In the genomic region with DNA sequence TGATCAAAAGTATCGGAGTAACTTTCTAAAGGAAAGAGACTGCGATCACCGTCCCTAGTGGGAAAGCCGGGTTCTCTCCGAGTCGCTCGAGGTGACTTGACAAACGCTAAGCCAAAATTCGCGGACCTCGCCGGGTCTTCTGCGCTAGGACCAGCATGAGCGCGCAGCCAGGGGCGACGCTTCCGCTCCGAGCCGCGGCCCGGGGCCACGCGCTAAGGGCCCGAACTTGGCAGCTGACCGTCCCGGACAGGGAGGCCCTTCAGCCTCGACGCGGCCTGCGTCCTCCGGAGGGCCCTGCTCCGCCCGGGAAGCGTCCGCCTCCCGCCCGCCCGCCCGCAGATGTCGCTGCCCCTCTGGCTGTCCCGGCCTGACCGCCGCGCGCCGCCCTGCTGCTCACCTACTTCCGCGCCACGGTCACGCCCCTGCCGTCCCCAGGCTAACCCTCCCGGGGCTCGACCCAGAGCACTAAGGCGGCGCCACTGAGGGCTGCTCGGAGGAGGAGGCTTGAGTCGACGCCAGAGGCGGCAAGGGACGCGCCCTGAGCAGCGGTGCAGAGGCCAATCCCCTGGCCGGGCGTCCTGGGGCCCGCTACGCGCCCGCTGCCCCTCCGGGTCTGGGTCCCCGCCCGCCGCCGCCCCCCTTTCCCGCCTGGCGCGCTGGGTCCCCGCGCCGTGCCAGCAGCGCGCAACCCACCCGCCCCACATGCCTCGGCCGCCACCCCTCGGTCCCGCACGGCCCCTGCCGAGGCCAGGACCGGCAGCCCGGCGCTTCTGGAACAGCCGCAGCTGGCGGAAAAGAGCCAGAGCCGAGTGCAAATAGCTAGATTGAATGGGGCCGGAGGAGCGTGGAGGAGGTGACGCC, we compare ENCODE assay signal across 1 cellular context.
A peak's percentile ranks its signal among the peaks of the same experiment; 100 is the strongest.
TF ChIP-seq lines count a peak whose summit lies in the region.

No MANE protein-coding gene starts in this region.

TF ChIP-seq in GM12878, 131 proteins besides CTCF, POLR2A, EP300 and RAD21 (continued from another document and continues in another):
- TF ChIP-seq NR2F1 (conservative IDR thresholded peaks at IDR 0.05) (peak; percentile 78), FOS (IDR thresholded peaks at IDR 0.05; ENCODE audit: borderline replicate concordance, extremely low read depth, insufficient read length) (no peak), FOXM1 (IDR thresholded peaks at IDR 0.05; ENCODE audit: low read depth, low read length) (no peak), ASH2L (IDR thresholded peaks at IDR 0.05; ENCODE audit: borderline replicate concordance, low read depth) (0 out of 2 replicates have a peak, but pooled peaks have one; percentile 26), HDAC6 (IDR thresholded peaks at IDR 0.05; ENCODE audit: unreplicated experiment) (peak; percentile 71), NFIC (IDR thresholded peaks at IDR 0.05; ENCODE audit: low read depth, low read length) (no peak), HDGF (IDR thresholded peaks at IDR 0.05) (no peak), KLF5 (IDR thresholded peaks at IDR 0.05; ENCODE audit: partially characterized antibody) (no peak), GATAD2B (conservative IDR thresholded peaks at IDR 0.05; ENCODE audit: low read depth) (no peak; the same call in none of the 2 replicates), IKZF2 (IDR thresholded peaks at IDR 0.05) (peak in 1 of 2 experiments; percentile 15; a peak in 2 of 4 replicates), BRCA1 (IDR thresholded peaks at IDR 0.05; ENCODE audit: low read depth, low read length) (no peak), ZBTB40 (IDR thresholded peaks at IDR 0.05; ENCODE audit: borderline replicate concordance) (no peak), CEBPB (IDR thresholded peaks at IDR 0.05; ENCODE audit: borderline replicate concordance in 1 of 2, low read depth in 2 of 2, low read length in 2 of 2) (no peak), ZNF622 (IDR thresholded peaks at IDR 0.05) (no peak), RB1 (IDR thresholded peaks at IDR 0.05; ENCODE audit: borderline replicate concordance) (no peak), POU2F2 (IDR thresholded peaks at IDR 0.05; ENCODE audit: borderline replicate concordance, low read depth, low read length) (peak; percentile 75), ZNF592 (IDR thresholded peaks at IDR 0.05) (no peak), KAT2A (conservative IDR thresholded peaks at IDR 0.05; ENCODE audit: control insufficient read depth, low read depth, low read length) (no peak), DPF2 (IDR thresholded peaks at IDR 0.05) (peak; percentile 11; the same call in 1 of the 2 replicates), MTA3 (IDR thresholded peaks at IDR 0.05; ENCODE audit: borderline replicate concordance, low read length) (no peak), ZNF274 (IDR thresholded peaks at IDR 0.05; ENCODE audit: insufficient read depth, insufficient read length) (no peak), EGR1 (IDR thresholded peaks at IDR 0.05; ENCODE audit: borderline replicate concordance in 1 of 2, low read depth in 2 of 2, low read length in 2 of 2) (no peak), ESRRA (IDR thresholded peaks at IDR 0.05; ENCODE audit: low read length) (no peak), ZZZ3 (IDR thresholded peaks at IDR 0.05; ENCODE audit: control insufficient read depth, insufficient read length, low read depth) (no peak), SUPT20H (IDR thresholded peaks at IDR 0.05; ENCODE audit: borderline replicate concordance, control insufficient read depth, low read depth, low read length) (no peak), EED (IDR thresholded peaks at IDR 0.05; ENCODE audit: low read depth) (peak; percentile 7; the same call in 1 of the 2 replicates), SP1 (IDR thresholded peaks at IDR 0.05; ENCODE audit: low read depth, low read length) (no peak), NR2C1 (IDR thresholded peaks at IDR 0.05) (no peak), ZNF384 (IDR thresholded peaks at IDR 0.05; ENCODE audit: borderline replicate concordance, low read depth, low read length) (no peak), SUZ12 (IDR thresholded peaks at IDR 0.05; ENCODE audit: unreplicated experiment) (no peak), GABPA (IDR thresholded peaks at IDR 0.05; ENCODE audit: low read depth) (no peak), TBL1XR1 (IDR thresholded peaks at IDR 0.05; ENCODE audit: low read depth, low read length) (no peak), SKIL (IDR thresholded peaks at IDR 0.05; ENCODE audit: low read depth, poor library complexity, severe bottlenecking) (no peak), YBX1 (IDR thresholded peaks at IDR 0.05) (no peak), SMAD1 (IDR thresholded peaks at IDR 0.05; ENCODE audit: low read depth, partially characterized antibody) (no peak)
- TF ChIP-seq, protein P1, sequence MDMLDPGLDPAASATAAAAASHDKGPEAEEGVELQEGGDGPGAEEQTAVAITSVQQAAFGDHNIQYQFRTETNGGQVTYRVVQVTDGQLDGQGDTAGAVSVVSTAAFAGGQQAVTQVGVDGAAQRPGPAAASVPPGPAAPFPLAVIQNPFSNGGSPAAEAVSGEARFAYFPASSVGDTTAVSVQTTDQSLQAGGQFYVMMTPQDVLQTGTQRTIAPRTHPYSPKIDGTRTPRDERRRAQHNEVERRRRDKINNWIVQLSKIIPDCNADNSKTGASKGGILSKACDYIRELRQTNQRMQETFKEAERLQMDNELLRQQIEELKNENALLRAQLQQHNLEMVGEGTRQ (IDR thresholded peaks at IDR 0.05; ENCODE audit: borderline replicate concordance, low read depth, low read length), result no peak
- TF ChIP-seq, protein P2, sequence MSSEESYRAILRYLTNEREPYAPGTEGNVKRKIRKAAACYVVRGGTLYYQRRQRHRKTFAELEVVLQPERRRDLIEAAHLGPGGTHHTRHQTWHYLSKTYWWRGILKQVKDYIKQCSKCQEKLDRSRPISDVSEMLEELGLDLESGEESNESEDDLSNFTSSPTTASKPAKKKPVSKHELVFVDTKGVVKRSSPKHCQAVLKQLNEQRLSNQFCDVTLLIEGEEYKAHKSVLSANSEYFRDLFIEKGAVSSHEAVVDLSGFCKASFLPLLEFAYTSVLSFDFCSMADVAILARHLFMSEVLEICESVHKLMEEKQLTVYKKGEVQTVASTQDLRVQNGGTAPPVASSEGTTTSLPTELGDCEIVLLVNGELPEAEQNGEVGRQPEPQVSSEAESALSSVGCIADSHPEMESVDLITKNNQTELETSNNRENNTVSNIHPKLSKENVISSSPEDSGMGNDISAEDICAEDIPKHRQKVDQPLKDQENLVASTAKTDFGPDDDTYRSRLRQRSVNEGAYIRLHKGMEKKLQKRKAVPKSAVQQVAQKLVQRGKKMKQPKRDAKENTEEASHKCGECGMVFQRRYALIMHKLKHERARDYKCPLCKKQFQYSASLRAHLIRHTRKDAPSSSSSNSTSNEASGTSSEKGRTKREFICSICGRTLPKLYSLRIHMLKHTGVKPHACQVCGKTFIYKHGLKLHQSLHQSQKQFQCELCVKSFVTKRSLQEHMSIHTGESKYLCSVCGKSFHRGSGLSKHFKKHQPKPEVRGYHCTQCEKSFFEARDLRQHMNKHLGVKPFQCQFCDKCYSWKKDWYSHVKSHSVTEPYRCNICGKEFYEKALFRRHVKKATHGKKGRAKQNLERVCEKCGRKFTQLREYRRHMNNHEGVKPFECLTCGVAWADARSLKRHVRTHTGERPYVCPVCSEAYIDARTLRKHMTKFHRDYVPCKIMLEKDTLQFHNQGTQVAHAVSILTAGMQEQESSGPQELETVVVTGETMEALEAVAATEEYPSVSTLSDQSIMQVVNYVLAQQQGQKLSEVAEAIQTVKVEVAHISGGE (CRISPR knock-in tag; IDR thresholded peaks at IDR 0.05), result no peak
- TF ChIP-seq, protein P3, sequence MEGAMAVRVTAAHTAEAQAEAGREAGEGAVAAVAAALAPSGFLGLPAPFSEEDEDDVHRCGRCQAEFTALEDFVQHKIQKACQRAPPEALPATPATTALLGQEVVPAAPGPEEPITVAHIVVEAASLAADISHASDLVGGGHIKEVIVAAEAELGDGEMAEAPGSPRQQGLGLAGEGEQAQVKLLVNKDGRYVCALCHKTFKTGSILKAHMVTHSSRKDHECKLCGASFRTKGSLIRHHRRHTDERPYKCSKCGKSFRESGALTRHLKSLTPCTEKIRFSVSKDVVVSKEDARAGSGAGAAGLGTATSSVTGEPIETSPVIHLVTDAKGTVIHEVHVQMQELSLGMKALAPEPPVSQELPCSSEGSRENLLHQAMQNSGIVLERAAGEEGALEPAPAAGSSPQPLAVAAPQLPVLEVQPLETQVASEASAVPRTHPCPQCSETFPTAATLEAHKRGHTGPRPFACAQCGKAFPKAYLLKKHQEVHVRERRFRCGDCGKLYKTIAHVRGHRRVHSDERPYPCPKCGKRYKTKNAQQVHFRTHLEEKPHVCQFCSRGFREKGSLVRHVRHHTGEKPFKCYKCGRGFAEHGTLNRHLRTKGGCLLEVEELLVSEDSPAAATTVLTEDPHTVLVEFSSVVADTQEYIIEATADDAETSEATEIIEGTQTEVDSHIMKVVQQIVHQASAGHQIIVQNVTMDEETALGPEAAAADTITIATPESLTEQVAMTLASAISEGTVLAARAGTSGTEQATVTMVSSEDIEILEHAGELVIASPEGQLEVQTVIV (IDR thresholded peaks at IDR 0.05; ENCODE audit: borderline replicate concordance, partially characterized antibody), result no peak
- TF ChIP-seq, protein P4, sequence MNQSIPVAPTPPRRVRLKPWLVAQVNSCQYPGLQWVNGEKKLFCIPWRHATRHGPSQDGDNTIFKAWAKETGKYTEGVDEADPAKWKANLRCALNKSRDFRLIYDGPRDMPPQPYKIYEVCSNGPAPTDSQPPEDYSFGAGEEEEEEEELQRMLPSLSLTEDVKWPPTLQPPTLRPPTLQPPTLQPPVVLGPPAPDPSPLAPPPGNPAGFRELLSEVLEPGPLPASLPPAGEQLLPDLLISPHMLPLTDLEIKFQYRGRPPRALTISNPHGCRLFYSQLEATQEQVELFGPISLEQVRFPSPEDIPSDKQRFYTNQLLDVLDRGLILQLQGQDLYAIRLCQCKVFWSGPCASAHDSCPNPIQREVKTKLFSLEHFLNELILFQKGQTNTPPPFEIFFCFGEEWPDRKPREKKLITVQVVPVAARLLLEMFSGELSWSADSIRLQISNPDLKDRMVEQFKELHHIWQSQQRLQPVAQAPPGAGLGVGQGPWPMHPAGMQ (IDR thresholded peaks at IDR 0.05; ENCODE audit: borderline replicate concordance), result no peak
